In genomic region chr19:10553943-10554381, GRCh38 we compare ENCODE assay signal across 9 cellular contexts. TPM values are rescaled to one million over a fixed set of nuclear protein-coding genes. Genes with fewer than 3 reads are reported as not detected.
DNase-seq lines count a peak whose midpoint lies in the region; ATAC-seq, FAIRE-seq and TF ChIP-seq lines count a peak whose summit lies in the region.
"Had no signal": no experiment of that assay in that cellular context is flagged by ENCODE, and none has a peak within 500 bp of the region (broad histone marks: within the 10 kb centered on the region; RNA-seq: fewer than 3 reads in every experiment).

No MANE protein-coding gene starts in this region.

- H3K9me1 ChIP-seq in keratinocyte (ENCODE audit: control insufficient read depth, extremely low read depth, insufficient read depth, low read length) = no peaks in the 10 kb centered on the region

- no peak for TF ChIP-seq RAD21 in HCT116 (IDR thresholded peaks at IDR 0.05; ENCODE audit: low read depth)

- H4K20me1 ChIP-seq in HCT116 (ENCODE audit: insufficient read depth) (no peaks in the 10 kb centered on the region), keratinocyte (ENCODE audit: control insufficient read depth, extremely low read depth, insufficient read depth, low read length) (peaks cover 13% of the 10 kb centered on the region), Karpas-422 (ENCODE audit: insufficient read depth, low read depth, low read length) (no peaks in the 10 kb centered on the region)

- peaks cover 20 to 56% (median 36%) of the 10 kb centered on the region in 4 donors for H3K4me1 Mint-ChIP-seq in CD4-positive, alpha-beta memory T cell
- H3K4me1 Mint-ChIP-seq in activated CD4-positive, alpha-beta T cell treated with anti-CD3 and anti-CD28 coated beads for 36 hours = peaks cover 38% of the 10 kb centered on the region

- H3K36me3 ChIP-seq in CD4-positive, alpha-beta memory T cell (ENCODE audit: insufficient read depth, low read length) = peaks cover 53% of the 10 kb centered on the region
- H3K36me3 ChIP-seq in HCT116 (ENCODE audit: control insufficient read depth in 1 of 2, insufficient read depth in 2 of 2, low read length in 2 of 2) = peaks cover 15 to 52% of the 10 kb centered on the region in 2 experiments; a peak in 3 of 4 replicates
- H3K36me3 ChIP-seq in keratinocyte (ENCODE audit: control insufficient read depth in 2 of 2, extremely low read depth in 1 of 2, insufficient read depth in 2 of 2, low read length in 2 of 2) = peaks cover 26 to 52% of the 10 kb centered on the region in 2 experiments
- H3K36me3 ChIP-seq in Karpas-422 (ENCODE audit: insufficient read depth, low read length) = peaks cover 19% of the 10 kb centered on the region

- H3K4me3 Mint-ChIP-seq in CD4-positive, alpha-beta memory T cell = peak overlapping the region; percentile 45 to 86 (median 82)
- peak overlapping the region; percentile 33 for H3K4me3 Mint-ChIP-seq in activated CD4-positive, alpha-beta T cell treated with anti-CD3 and anti-CD28 coated beads for 36 hours

- dilution Hi-C loops in keratinocyte (cut with MboI; ENCODE audit: extremely low pct_ligation_motif_present, low sequenced_read_pairs) = no loop called here

- H3K4me2 ChIP-seq in HCT116 (ENCODE audit: low read length) (no peak overlapping the region), keratinocyte (ENCODE audit: control insufficient read depth, extremely low read depth, insufficient read depth, low read depth, low read length) (peak overlapping the region; percentile 40), Karpas-422 (ENCODE audit: low read depth, low read length, poor library complexity, severe bottlenecking) (no peak overlapping the region)

- H2AFZ ChIP-seq in HCT116 (ENCODE audit: low read depth, low read length, poor library complexity, severe bottlenecking) (no peak overlapping the region), keratinocyte (ENCODE audit: control insufficient read depth, low read length) (no peak overlapping the region), Karpas-422 (ENCODE audit: low read length) (no peak overlapping the region)

- no TSS peak for BruUV-seq in HCT116 (replicated peaks; lab: Mats Ljungman, UMichigan)

- H3K4me3 ChIP-seq in CD4-positive, alpha-beta memory T cell (ENCODE audit: low read length in 2 of 2) = peak overlapping the region; percentile 2 to 22
- H3K4me3 ChIP-seq in HCT116 (replicated peaks in 1 of 2; ENCODE audit: low read depth in 1 of 2, low read length in 2 of 2) (no peak overlapping the region), keratinocyte (ENCODE audit: control insufficient read depth in 2 of 3, extremely low read depth in 1 of 3, insufficient read depth in 2 of 3, low read depth in 1 of 3, low read length in 3 of 3) (no peak overlapping the region), Karpas-422 (ENCODE audit: low read length) (no peak overlapping the region)

- intact Hi-C loops in CD4-positive, alpha-beta memory T cell (cut with micrococcal nuclease) = loop anchor here (1.0 kb wide), 2 partner anchors 11 to 12 kb away; partner anchors contain the start of genes ATG4D and KRI1
- intact Hi-C loops in HCT116 (cut with micrococcal nuclease) = no loop called here
- intact Hi-C loops in activated CD4-positive, alpha-beta T cell treated with anti-CD3 and anti-CD28 coated beads for 36 hours (cut with DNase I, micrococcal nuclease) = loop anchor here in 1 of 2 experiments (1.0 kb wide), 1 partner anchor 11 kb away; no protein-coding TSS in a partner anchor

- FAIRE-seq in keratinocyte (lab: Jason Lieb, UNC) (peak; percentile 98), RCC 7860 (lab: Jason Lieb, UNC) (no peak)

- no peaks in the 10 kb centered on the region for H3K27me3 ChIP-seq in CD4-positive, alpha-beta memory T cell (ENCODE audit: insufficient read depth, low read length)
- H3K27me3 ChIP-seq in HCT116 (ENCODE audit: insufficient read depth, low read length) (no peaks in the 10 kb centered on the region), keratinocyte (ENCODE audit: control insufficient read depth, extremely low read depth, insufficient read depth, low read length) (no peaks in the 10 kb centered on the region), Karpas-422 (ENCODE audit: low read length) (no peaks in the 10 kb centered on the region)

- no peak for TF ChIP-seq CTCF in HCT116 (IDR thresholded peaks at IDR 0.05 in 2 of 3, conservative IDR thresholded peaks at IDR 0.05 in 1 of 3; ENCODE audit: borderline replicate concordance in 1 of 3, insufficient read depth in 1 of 3, low read depth in 2 of 3, low read length in 2 of 3)
- no peak for TF ChIP-seq CTCF in keratinocyte (optimal IDR thresholded peaks at IDR 0.05 in 1 of 3, IDR thresholded peaks at IDR 0.05 in 1 of 3, conservative IDR thresholded peaks at IDR 0.05 in 1 of 3; ENCODE audit: extremely low read depth in 1 of 3, insufficient read depth in 2 of 3, low read length in 3 of 3)

- H3K9me2 ChIP-seq in HCT116 (ENCODE audit: insufficient read depth) (no peaks in the 10 kb centered on the region), Karpas-422 (replicated peaks; ENCODE audit: insufficient read depth, low read length) (no peaks in the 10 kb centered on the region)

- H3K9me3 Mint-ChIP-seq in CD4-positive, alpha-beta memory T cell = no peaks in the 10 kb centered on the region
- H3K9me3 Mint-ChIP-seq in activated CD4-positive, alpha-beta T cell treated with anti-CD3 and anti-CD28 coated beads for 36 hours (ENCODE audit: low read depth) = no peaks in the 10 kb centered on the region

- H3K27ac ChIP-seq in CD4-positive, alpha-beta memory T cell (ENCODE audit: low read depth, low read length) = peak overlapping the region; percentile 53
- H3K27ac ChIP-seq in HCT116 (ENCODE audit: low read depth, low read length) (0 out of 2 replicates have a peak overlapping the region, but pooled peaks have one; percentile 11), keratinocyte (ENCODE audit: control insufficient read depth, insufficient read depth, low read length) (peak overlapping the region; percentile 65), Karpas-422 (ENCODE audit: low read length) (no peak overlapping the region)

- no peak for ATAC-seq in HCT116
- ATAC-seq in activated CD4-positive, alpha-beta T cell treated with anti-CD3 and anti-CD28 coated beads for 36 hours = peak; percentile 60

- no peak for TF ChIP-seq POLR2A in HCT116 (IDR thresholded peaks at IDR 0.05; ENCODE audit: borderline replicate concordance, extremely low read depth, insufficient read depth, insufficient read length)

- RAD21 ChIA-PET in HCT116 (lab: Charles Lee; ENCODE audit: low non-redundant PET in 1 of 2, low total read pairs in 2 of 2, uncharacterized antibody in 2 of 2, unreplicated experiment in 2 of 2) = interaction anchor here (0.6 to 0.7 kb wide), 2 partner anchors 307 to 308 kb away, joined by 3 to 8 read pairs; no protein-coding TSS in a partner anchor

- POLR2A ChIA-PET in CD4-positive, alpha-beta memory T cell (lab: Charles Lee; ENCODE audit: partially characterized antibody) = interaction anchor here (0.6 to 7.0 kb wide), 9 partner anchors 10 to 148 kb away, joined by 3 to 128 read pairs (median 4); partner anchors contain the start of genes ATG4D, CDKN2D, KRI1 and QTRT1
- POLR2A ChIA-PET in HCT116 (lab: Charles Lee) = no interaction called here
- POLR2A ChIA-PET in activated CD4-positive, alpha-beta T cell treated with anti-CD3 and anti-CD28 coated beads for 36 hours (lab: Charles Lee) = interaction anchor here (0.6 to 1.6 kb wide), 4 partner anchors 9 to 355 kb away, joined by 3 to 7 read pairs (median 5); no protein-coding TSS in a partner anchor

- CTCF ChIA-PET in CD4-positive, alpha-beta memory T cell (lab: Charles Lee; ENCODE audit: partially characterized antibody) = interaction anchor here (0.6 to 4.3 kb wide), 13 partner anchors 9 to 474 kb away, joined by 3 to 31 read pairs (median 4); partner anchors contain the start of genes CDKN2D and QTRT1
- CTCF ChIA-PET in HCT116 (lab: Charles Lee) = no interaction called here
- CTCF ChIA-PET in activated CD4-positive, alpha-beta T cell treated with anti-CD3 and anti-CD28 coated beads for 36 hours (lab: Charles Lee) = interaction anchor here (0.6 to 1.9 kb wide), 4 partner anchors 12 to 593 kb away, joined by 3 to 10 read pairs (median 4); partner anchors contain the start of gene KRI1

- H3K9me3 ChIP-seq in CD4-positive, alpha-beta memory T cell (ENCODE audit: control insufficient read depth in 1 of 2, low read length in 2 of 2) = no peaks in the 10 kb centered on the region
- H3K9me3 ChIP-seq in HCT116 (ENCODE audit: control insufficient read depth in 1 of 2, insufficient read depth in 1 of 2, low read depth in 1 of 2, low read length in 2 of 2) (no peaks in the 10 kb centered on the region), keratinocyte (ENCODE audit: control insufficient read depth, low read depth, low read length) (no peaks in the 10 kb centered on the region), Karpas-422 (ENCODE audit: low read length) (no peaks in the 10 kb centered on the region)

- no peaks in the 10 kb centered on the region for H3K27me3 Mint-ChIP-seq in CD4-positive, alpha-beta memory T cell
- no peaks in the 10 kb centered on the region for H3K27me3 Mint-ChIP-seq in activated CD4-positive, alpha-beta T cell treated with anti-CD3 and anti-CD28 coated beads for 36 hours

- DNase-seq in CD4-positive, alpha-beta memory T cell = peak; percentile 63 to 73 (median 68)
- DNase-seq in HCT116 (ENCODE audit: low read depth, low spot score) (no peak), keratinocyte (ENCODE audit: low read depth, low spot score) (peak; percentile 76), SKM-1 (lab: John Stamatoyannopoulos, UW; ENCODE audit: unreplicated experiment) (no peak), Karpas-422 (no peak), DMS 273 treated with DMSO at 0.1 percent for 48 hours (lab: John Stamatoyannopoulos, UW) (no peak), RCC 7860 (ENCODE audit: low spot score) (no peak)
- peak; percentile 65 for DNase-seq in activated CD4-positive, alpha-beta T cell treated with anti-CD3 and anti-CD28 coated beads for 36 hours
- DNase-seq: NCI-H2107 had no signal

- H3K9ac ChIP-seq in HCT116 (ENCODE audit: low read length) = no peak overlapping the region
- H3K9ac ChIP-seq in keratinocyte (ENCODE audit: control insufficient read depth, extremely low read depth, insufficient read depth, low read length) = no peak overlapping the region
- H3K9ac ChIP-seq in Karpas-422 (ENCODE audit: low read length) = no peak overlapping the region

- H3K27ac Mint-ChIP-seq in CD4-positive, alpha-beta memory T cell = peak overlapping the region; percentile 90 to 97 (median 93)
- peak overlapping the region; percentile 83 for H3K27ac Mint-ChIP-seq in activated CD4-positive, alpha-beta T cell treated with anti-CD3 and anti-CD28 coated beads for 36 hours

- peaks cover 29 to 66% of the 10 kb centered on the region in 2 donors for H3K36me3 Mint-ChIP-seq in CD4-positive, alpha-beta memory T cell
- peaks cover 59% of the 10 kb centered on the region for H3K36me3 Mint-ChIP-seq in activated CD4-positive, alpha-beta T cell treated with anti-CD3 and anti-CD28 coated beads for 36 hours (ENCODE audit: low read depth)

- H3K4me1 ChIP-seq in CD4-positive, alpha-beta memory T cell (ENCODE audit: insufficient read depth, low read length) = peaks cover 51% of the 10 kb centered on the region
- H3K4me1 ChIP-seq in HCT116 (ENCODE audit: control insufficient read depth in 1 of 2, insufficient read depth in 2 of 2, low read length in 2 of 2) (no peaks in the 10 kb centered on the region), keratinocyte (ENCODE audit: control insufficient read depth, extremely low read depth, insufficient read depth, low read length) (peaks cover 34% of the 10 kb centered on the region), Karpas-422 (ENCODE audit: low read length) (no peaks in the 10 kb centered on the region)

- H3K79me2 ChIP-seq in HCT116 (ENCODE audit: insufficient read depth, low read length) (no peaks in the 10 kb centered on the region; the same call in 1 of the 2 replicates), keratinocyte (ENCODE audit: control insufficient read depth, insufficient read depth, low read length) (peaks cover 2% of the 10 kb centered on the region), Karpas-422 (ENCODE audit: low read length) (no peaks in the 10 kb centered on the region)

RNA-seq across cellular contexts. Expression of gene ATG4D, which starts 10.3 kb away (rescaled TPM):
- total RNA-seq in CD4-positive, alpha-beta memory T cell = 10 to 100 TPM; 51.5 to 58.6 TPM
- polyA plus RNA-seq in CD4-positive, alpha-beta memory T cell = 10 to 100 TPM in 1 of 2 donors, 1 to 10 TPM in 1; 9.3 to 22.1 TPM
- total RNA-seq in HCT116 (2021; ENCODE audit: unreplicated experiment) = 45.4 TPM
- 48.3 and 56.9 TPM in 2 replicates for polyA plus RNA-seq in HCT116 (2012)
- 10 to 100 TPM; 18.9 to 19.3 TPM for total RNA-seq in activated CD4-positive, alpha-beta T cell treated with anti-CD3 and anti-CD28 coated beads for 36 hours
- 12.6 to 17.9 TPM (median 15.5 TPM) in 3 replicates for polyA plus RNA-seq in keratinocyte
- 6.1 TPM for polyA plus RNA-seq in keratinocyte (2011; ENCODE audit: low read depth)
- 12.4 and 19.5 TPM in 2 replicates for polyA plus RNA-seq in keratinocyte (2011; cell fraction: cytosol; rRNA removed)
- polyA plus RNA-seq in keratinocyte (2011; cell fraction: nucleus; rRNA removed) = 22.0 and 29.4 TPM in 2 replicates
- polyA plus RNA-seq in keratinocyte (2012; ENCODE audit: low replicate concordance) = 19.0 and 37.1 TPM in 2 replicates
- 8.8 to 43.4 TPM (median 16.2 TPM) in 3 replicates for polyA minus RNA-seq in keratinocyte
- 30.3 TPM for polyA minus RNA-seq in keratinocyte (2011; cell fraction: cytosol; rRNA and poly(A)+ RNA removed)
- polyA minus RNA-seq in keratinocyte (2011; cell fraction: nucleus; rRNA and poly(A)+ RNA removed) = 9.8 and 10.8 TPM in 2 replicates
- 7.0 and 15.2 TPM in 2 replicates for total RNA-seq in Karpas-422 (2014; rRNA removed; shearing (Covaris generic); ENCODE audit: low replicate concordance)

RNA-seq across cellular contexts. Expression of gene KRI1, which starts 11.8 kb away (rescaled TPM):
- total RNA-seq in CD4-positive, alpha-beta memory T cell = 10 to 100 TPM; 72.7 to 73.0 TPM
- polyA plus RNA-seq in CD4-positive, alpha-beta memory T cell = 10 to 100 TPM in 1 of 2 donors, 1 to 10 TPM in 1; 3.2 to 36.3 TPM
- total RNA-seq in HCT116 (2021; ENCODE audit: unreplicated experiment) = 44.0 TPM
- polyA plus RNA-seq in HCT116 (2012) = 27.5 and 32.5 TPM in 2 replicates
- 10 to 100 TPM; 62.5 to 67.1 TPM for total RNA-seq in activated CD4-positive, alpha-beta T cell treated with anti-CD3 and anti-CD28 coated beads for 36 hours
- polyA plus RNA-seq in keratinocyte = 13.4 to 19.0 TPM (median 13.5 TPM) in 3 replicates
- polyA plus RNA-seq in keratinocyte (2011; ENCODE audit: low read depth) = 48.2 TPM
- 7.6 and 12.7 TPM in 2 replicates for polyA plus RNA-seq in keratinocyte (2011; cell fraction: cytosol; rRNA removed)
- 41.0 and 42.6 TPM in 2 replicates for polyA plus RNA-seq in keratinocyte (2011; cell fraction: nucleus; rRNA removed)
- 12.5 and 20.2 TPM in 2 replicates for polyA plus RNA-seq in keratinocyte (2012; ENCODE audit: low replicate concordance)
- polyA minus RNA-seq in keratinocyte = 4.5 to 7.4 TPM (median 5.3 TPM) in 3 replicates
- polyA minus RNA-seq in keratinocyte (2011; cell fraction: cytosol; rRNA and poly(A)+ RNA removed) = 13.8 TPM
- polyA minus RNA-seq in keratinocyte (2011; cell fraction: nucleus; rRNA and poly(A)+ RNA removed) = 8.1 and 9.8 TPM in 2 replicates
- total RNA-seq in Karpas-422 (2014; rRNA removed; shearing (Covaris generic); ENCODE audit: low replicate concordance) = 30.0 and 41.7 TPM in 2 replicates

RNA-seq across cellular contexts. Expression of gene CDKN2D, which starts 14.8 kb away (rescaled TPM):
- total RNA-seq in CD4-positive, alpha-beta memory T cell = 10 to 100 TPM; 25.6 to 29.2 TPM
- 100 to 1,000 TPM; 130 to 159 TPM for polyA plus RNA-seq in CD4-positive, alpha-beta memory T cell
- total RNA-seq in HCT116 (2021; ENCODE audit: unreplicated experiment) = 13.8 TPM
- 33.3 and 33.5 TPM in 2 replicates for polyA plus RNA-seq in HCT116 (2012)
- 10 to 100 TPM; 39.2 to 50.3 TPM for total RNA-seq in activated CD4-positive, alpha-beta T cell treated with anti-CD3 and anti-CD28 coated beads for 36 hours
- polyA plus RNA-seq in keratinocyte = 3.9 to 7.3 TPM (median 6.8 TPM) in 3 replicates
- polyA plus RNA-seq in keratinocyte (2011; ENCODE audit: low read depth) = 1.9 TPM
- 4.1 and 8.0 TPM in 2 replicates for polyA plus RNA-seq in keratinocyte (2011; cell fraction: cytosol; rRNA removed)
- 4.1 and 5.0 TPM in 2 replicates for polyA plus RNA-seq in keratinocyte (2011; cell fraction: nucleus; rRNA removed)
- 4.8 and 13.1 TPM in 2 replicates for polyA plus RNA-seq in keratinocyte (2012; ENCODE audit: low replicate concordance)
- 2.5 to 6.5 TPM (median 2.8 TPM) in 3 replicates for polyA minus RNA-seq in keratinocyte
- polyA minus RNA-seq in keratinocyte (2011; cell fraction: cytosol; rRNA and poly(A)+ RNA removed) = 10.0 TPM
- 0.93 and 0.95 TPM in 2 replicates for polyA minus RNA-seq in keratinocyte (2011; cell fraction: nucleus; rRNA and poly(A)+ RNA removed)
- 2.3 and 3.7 TPM in 2 replicates for total RNA-seq in Karpas-422 (2014; rRNA removed; shearing (Covaris generic); ENCODE audit: low replicate concordance)

RNA-seq across cellular contexts. Expression of gene AP1M2, which starts 33.1 kb away (rescaled TPM):
- not detected for total RNA-seq in CD4-positive, alpha-beta memory T cell
- not detected for polyA plus RNA-seq in CD4-positive, alpha-beta memory T cell
- 111 TPM for total RNA-seq in HCT116 (2021; ENCODE audit: unreplicated experiment)
- polyA plus RNA-seq in HCT116 (2012) = 145 and 167 TPM in 2 replicates
- total RNA-seq in activated CD4-positive, alpha-beta T cell treated with anti-CD3 and anti-CD28 coated beads for 36 hours = not detected
- 83.1 to 122 TPM (median 109 TPM) in 3 replicates for polyA plus RNA-seq in keratinocyte
- 32.6 TPM for polyA plus RNA-seq in keratinocyte (2011; ENCODE audit: low read depth)
- polyA plus RNA-seq in keratinocyte (2011; cell fraction: cytosol; rRNA removed) = 89.6 and 103 TPM in 2 replicates
- 68.6 and 85.6 TPM in 2 replicates for polyA plus RNA-seq in keratinocyte (2011; cell fraction: nucleus; rRNA removed)
- 76.8 and 87.2 TPM in 2 replicates for polyA plus RNA-seq in keratinocyte (2012; ENCODE audit: low replicate concordance)
- polyA minus RNA-seq in keratinocyte = 137 to 221 TPM (median 160 TPM) in 3 replicates
- 129 TPM for polyA minus RNA-seq in keratinocyte (2011; cell fraction: cytosol; rRNA and poly(A)+ RNA removed)
- polyA minus RNA-seq in keratinocyte (2011; cell fraction: nucleus; rRNA and poly(A)+ RNA removed) = 42.7 and 56.3 TPM in 2 replicates
- not detected in 2 replicates for total RNA-seq in Karpas-422 (2014; rRNA removed; shearing (Covaris generic); ENCODE audit: low replicate concordance)

RNA-seq across cellular contexts. Expression of gene S1PR5, which starts 36.7 kb away (rescaled TPM):
- 1 to 10 TPM; 1.6 to 1.9 TPM for total RNA-seq in CD4-positive, alpha-beta memory T cell
- 1 to 10 TPM; 1.3 to 3.1 TPM for polyA plus RNA-seq in CD4-positive, alpha-beta memory T cell
- 4.4 TPM for total RNA-seq in HCT116 (2021; ENCODE audit: unreplicated experiment)
- 2.4 and 2.7 TPM in 2 replicates for polyA plus RNA-seq in HCT116 (2012)
- under 1 TPM; 0.07 to 0.11 TPM for total RNA-seq in activated CD4-positive, alpha-beta T cell treated with anti-CD3 and anti-CD28 coated beads for 36 hours
- 9.4 to 10.5 TPM (median 10.3 TPM) in 3 replicates for polyA plus RNA-seq in keratinocyte
- polyA plus RNA-seq in keratinocyte (2011; ENCODE audit: low read depth) = 47.8 TPM
- polyA plus RNA-seq in keratinocyte (2011; cell fraction: cytosol; rRNA removed) = 3.5 and 5.5 TPM in 2 replicates
- 15.9 and 17.3 TPM in 2 replicates for polyA plus RNA-seq in keratinocyte (2011; cell fraction: nucleus; rRNA removed)
- 10.9 and 26.2 TPM in 2 replicates for polyA plus RNA-seq in keratinocyte (2012; ENCODE audit: low replicate concordance)
- polyA minus RNA-seq in keratinocyte = 2.2 to 4.1 TPM (median 3.0 TPM) in 3 replicates
- polyA minus RNA-seq in keratinocyte (2011; cell fraction: cytosol; rRNA and poly(A)+ RNA removed) = 20.5 TPM
- polyA minus RNA-seq in keratinocyte (2011; cell fraction: nucleus; rRNA and poly(A)+ RNA removed) = 16.1 and 16.9 TPM in 2 replicates
- not detected in 2 replicates for total RNA-seq in Karpas-422 (2014; rRNA removed; shearing (Covaris generic); ENCODE audit: low replicate concordance)

Comparison
In these comparisons a context has a peak if more than half of its experiments do, and no peak if none do; other contexts are left out.
1. DNase-seq: peak in CD4-positive, alpha-beta memory T cell (5 of 5), activated CD4-positive, alpha-beta T cell treated with anti-CD3 and anti-CD28 coated beads for 36 hours (single experiment) and keratinocyte (single experiment); none in HCT116 (single experiment), SKM-1 (single experiment), Karpas-422 (single experiment), DMS 273 treated with DMSO at 0.1 percent for 48 hours (single experiment) and RCC 7860 (single experiment).
2. H3K4me3 ChIP-seq: peak in CD4-positive, alpha-beta memory T cell (2 of 2); none in HCT116 (0 of 2), keratinocyte (0 of 3) and Karpas-422 (single experiment).